ENCODE assay signal across 20 cellular contexts in genomic region chr9:71694332-71694731, GRCh38.
"Had no signal": no experiment of that assay in that cellular context is flagged by ENCODE, and none has a peak within 500 bp of the region (broad histone marks: within the 10 kb centered on the region; RNA-seq: fewer than 3 reads in every experiment).

No MANE protein-coding gene starts in this region.

- H3K9me3 Mint-ChIP-seq: immature natural killer cell, mesothelial cell of epicardium had no signal

- H3K27ac ChIP-seq: coronary artery, dorsolateral prefrontal cortex, esophagus muscularis mucosa, foreskin keratinocyte, gastroesophageal sphincter, hepatocyte, lower lobe of right lung had no signal

- H3K79me2 ChIP-seq: hepatocyte had no signal

- H3K27me3 ChIP-seq: dorsolateral prefrontal cortex, esophagus muscularis mucosa, foreskin keratinocyte, gastroesophageal sphincter, heart left ventricle, hepatocyte, left lung had no signal

- DNase-seq: dermis blood vessel endothelial cell; dorsolateral prefrontal cortex; effector CD4-positive, alpha-beta T cell; effector memory CD4-positive, alpha-beta T cell; foreskin keratinocyte; heart left ventricle; hypothalamus; immature natural killer cell; islet precursor cell; kidney; kidney glomerular epithelial cell; left lung; left ventricle myocardium superior; lower lobe of right lung; mesenchymal stem cell had no signal

- H3K4me2 ChIP-seq: hepatocyte had no signal

- H3K9me3 ChIP-seq: esophagus muscularis mucosa, gastroesophageal sphincter, heart left ventricle, left lung, lower lobe of right lung had no signal

- H3K4me3 ChIP-seq: coronary artery, dorsolateral prefrontal cortex, esophagus muscularis mucosa, gastroesophageal sphincter, heart left ventricle, hepatocyte, left lung, lower lobe of right lung had no signal

- H2AFZ ChIP-seq: hepatocyte had no signal

- H3K4me1 ChIP-seq: esophagus muscularis mucosa, gastroesophageal sphincter had no signal

- H3K4me3 Mint-ChIP-seq: immature natural killer cell, mesothelial cell of epicardium had no signal

- H3K27ac Mint-ChIP-seq: mesothelial cell of epicardium had no signal

- ATAC-seq: foreskin keratinocyte, gastroesophageal sphincter, heart left ventricle, left lung, left ventricle myocardium superior, lower lobe of right lung had no signal
